8 cellular contexts compared by ENCODE assay signal in the genomic region with DNA sequence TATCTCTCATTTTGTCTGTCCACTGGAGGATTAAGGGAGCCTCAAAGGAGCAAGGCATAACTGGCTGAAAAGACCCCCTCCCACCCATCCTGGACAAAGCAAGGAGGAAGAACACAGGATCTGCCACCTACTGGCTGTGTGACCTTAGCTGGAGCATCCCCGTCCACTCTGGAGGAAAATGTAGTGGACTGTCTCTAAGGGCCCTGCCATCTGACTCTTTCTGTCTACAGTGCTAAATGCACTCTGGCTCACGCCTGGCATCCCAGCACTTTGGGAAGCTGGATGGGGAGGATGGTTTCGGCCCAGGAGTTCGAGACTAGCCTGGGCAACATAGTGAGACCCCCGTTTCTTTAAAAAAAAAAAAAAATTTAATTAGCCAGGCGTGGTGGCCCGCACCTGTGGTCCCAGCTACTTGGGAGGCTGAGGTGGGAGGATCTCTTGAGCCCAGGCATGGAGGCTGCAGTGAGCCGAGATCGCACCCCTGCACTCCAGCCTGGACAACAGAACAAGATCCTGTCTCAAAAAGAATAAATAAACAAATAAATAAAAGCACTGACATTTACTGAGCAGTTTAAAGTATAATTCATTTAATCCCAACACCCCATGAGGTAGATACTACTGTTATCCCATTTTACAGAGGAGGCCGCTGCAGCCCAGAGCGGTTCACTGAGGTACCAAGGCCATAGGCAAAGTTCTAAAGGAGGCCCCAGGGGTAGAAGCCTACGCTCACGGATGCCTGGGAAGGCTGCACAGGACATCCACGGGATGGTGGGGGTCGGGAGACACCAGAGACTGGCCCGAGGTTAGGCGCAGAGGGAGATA. TPM values are rescaled to one million over a fixed set of nuclear protein-coding genes. Genes with fewer than 3 reads are reported as not detected.
DNase-seq lines count a peak whose midpoint lies in the region; ATAC-seq and TF ChIP-seq lines count a peak whose summit lies in the region.

No MANE protein-coding gene starts in this region.

- H3K27ac ChIP-seq in right atrium auricular region (peak overlapping the region; percentile 87 to 91), skeletal muscle tissue (ENCODE audit: low read depth, low read length) (peak overlapping the region; percentile 75)

- POLR2A ChIA-PET in activated CD8-positive, alpha-beta T cell treated with anti-CD3 and anti-CD28 coated beads, Interleukin-2, amount 10 ng/mL, durations not matched to agents 7 days and 5 days (lab: Charles Lee): interaction anchor here (0.7 to 1.7 kb wide), 7 partner anchors 10 to 56 kb away, joined by 3 to 5 read pairs (median 4); no protein-coding TSS in a partner anchor

- peaks cover 5% of the 10 kb centered on the region for H3K36me3 Mint-ChIP-seq in activated naive CD4-positive, alpha-beta T cell treated with anti-CD3 and anti-CD28 coated beads for 36 hours (ENCODE audit: low read depth)
- peaks cover 39% of the 10 kb centered on the region for H3K36me3 Mint-ChIP-seq in activated CD8-positive, alpha-beta T cell treated with anti-CD3 and anti-CD28 coated beads, Interleukin-2, amount 10 ng/mL, durations not matched to agents 7 days and 5 days (ENCODE audit: low read depth)

- peaks cover 47% of the 10 kb centered on the region for H3K4me1 Mint-ChIP-seq in activated naive CD4-positive, alpha-beta T cell treated with anti-CD3 and anti-CD28 coated beads for 36 hours (ENCODE audit: low read depth)
- peaks cover 54% of the 10 kb centered on the region for H3K4me1 Mint-ChIP-seq in activated CD8-positive, alpha-beta T cell treated with anti-CD3 and anti-CD28 coated beads, Interleukin-2, amount 10 ng/mL, durations not matched to agents 7 days and 5 days (ENCODE audit: low read depth)

- peak overlapping the region; percentile 79 to 85 (median 80) for H3K9ac ChIP-seq in skeletal muscle tissue (ENCODE audit: low read depth in 1 of 3, low read length in 3 of 3)

- CTCF ChIA-PET in activated naive CD4-positive, alpha-beta T cell treated with anti-CD3 and anti-CD28 coated beads for 36 hours (lab: Charles Lee): interaction anchor here (0.7 to 1.5 kb wide), 10 partner anchors 8 to 117 kb away, joined by 3 to 7 read pairs (median 3); no protein-coding TSS in a partner anchor
- CTCF ChIA-PET in activated CD8-positive, alpha-beta T cell treated with anti-CD3 and anti-CD28 coated beads, Interleukin-2, amount 10 ng/mL, durations not matched to agents 7 days and 5 days (lab: Charles Lee): interaction anchor here (0.6 to 15.5 kb wide), 5 partner anchors 14 to 42 kb away, joined by 3 to 305 read pairs (median 9); no protein-coding TSS in a partner anchor

- H3K36me3 ChIP-seq in right atrium auricular region: no peaks in the 10 kb centered on the region
- no peaks in the 10 kb centered on the region for H3K36me3 ChIP-seq in skeletal muscle tissue (ENCODE audit: control insufficient read depth in 3 of 3, insufficient read depth in 3 of 3, low read length in 3 of 3)

- peak overlapping the region; percentile 74 to 88 for H3K4me3 ChIP-seq in right atrium auricular region
- peak overlapping the region; percentile 79 to 85 (median 84) for H3K4me3 ChIP-seq in skeletal muscle tissue (ENCODE audit: low read length in 3 of 3)

- H3K4me1 ChIP-seq in right atrium auricular region: peaks cover 0 to 49% of the 10 kb centered on the region in 2 donors
- peaks cover 16 to 33% (median 32%) of the 10 kb centered on the region in 3 donors for H3K4me1 ChIP-seq in skeletal muscle tissue (ENCODE audit: control insufficient read depth in 3 of 3, insufficient read depth in 3 of 3, low read length in 3 of 3)

- peak overlapping the region; percentile 100 for H3K4me3 Mint-ChIP-seq in activated naive CD4-positive, alpha-beta T cell treated with anti-CD3 and anti-CD28 coated beads for 36 hours
- peak overlapping the region; percentile 100 for H3K4me3 Mint-ChIP-seq in activated CD8-positive, alpha-beta T cell treated with anti-CD3 and anti-CD28 coated beads, Interleukin-2, amount 10 ng/mL, durations not matched to agents 7 days and 5 days

- TF ChIP-seq CTCF in right atrium auricular region (IDR thresholded peaks at IDR 0.05) (no peak), GM20000 (IDR thresholded peaks at IDR 0.05; ENCODE audit: extremely low read depth, missing control alignments) (no peak)

- ATAC-seq in activated CD8-positive, alpha-beta T cell treated with anti-CD3 and anti-CD28 coated beads, Interleukin-2, amount 10 ng/mL, durations not matched to agents 7 days and 5 days: peak; percentile 41
- ATAC-seq in HG03045 (IDR thresholded peaks at IDR 0.05; ENCODE audit: unreplicated experiment) (no peak), GM21360 (IDR thresholded peaks at IDR 0.05; ENCODE audit: unreplicated experiment) (no peak)

- no peaks in the 10 kb centered on the region for H3K27me3 Mint-ChIP-seq in activated naive CD4-positive, alpha-beta T cell treated with anti-CD3 and anti-CD28 coated beads for 36 hours (ENCODE audit: low read depth)
- H3K27me3 Mint-ChIP-seq in activated CD8-positive, alpha-beta T cell treated with anti-CD3 and anti-CD28 coated beads, Interleukin-2, amount 10 ng/mL, durations not matched to agents 7 days and 5 days (ENCODE audit: low read depth): no peaks in the 10 kb centered on the region

- intact Hi-C loops in activated naive CD4-positive, alpha-beta T cell treated with anti-CD3 and anti-CD28 coated beads for 36 hours (cut with micrococcal nuclease): loop anchor here (2.0 to 10.0 kb wide), 2 partner anchors 26 to 1082 kb away; partner anchors contain the start of gene PSTPIP1

- H3K27ac Mint-ChIP-seq in activated naive CD4-positive, alpha-beta T cell treated with anti-CD3 and anti-CD28 coated beads for 36 hours: peak overlapping the region; percentile 95
- peak overlapping the region; percentile 94 for H3K27ac Mint-ChIP-seq in activated CD8-positive, alpha-beta T cell treated with anti-CD3 and anti-CD28 coated beads, Interleukin-2, amount 10 ng/mL, durations not matched to agents 7 days and 5 days

- no peaks in the 10 kb centered on the region for H3K9me3 Mint-ChIP-seq in activated naive CD4-positive, alpha-beta T cell treated with anti-CD3 and anti-CD28 coated beads for 36 hours
- H3K9me3 Mint-ChIP-seq in activated CD8-positive, alpha-beta T cell treated with anti-CD3 and anti-CD28 coated beads, Interleukin-2, amount 10 ng/mL, durations not matched to agents 7 days and 5 days (ENCODE audit: insufficient read depth): no peaks in the 10 kb centered on the region

- DNase-seq in activated naive CD4-positive, alpha-beta T cell treated with anti-CD3 and anti-CD28 coated beads for 36 hours: no peak
- DNase-seq in activated naive CD4-positive, alpha-beta T cell treated with Interleukin-2 at 50 U/mL for 16 hours: no peak
- DNase-seq in activated CD8-positive, alpha-beta T cell treated with anti-CD3 and anti-CD28 coated beads, Interleukin-2, amount 10 ng/mL, durations not matched to agents 7 days and 5 days: no peak
- DNase-seq in right atrium auricular region (ENCODE audit: low spot score): no peak
- no peak for DNase-seq in GM20000 (ENCODE audit: low spot score)

- H3K9me3 ChIP-seq in right atrium auricular region (no peaks in the 10 kb centered on the region), skeletal muscle tissue (ENCODE audit: control insufficient read depth in 3 of 3, low read length in 3 of 3) (no peaks in the 10 kb centered on the region)

- H3K27me3 ChIP-seq in right atrium auricular region (no peaks in the 10 kb centered on the region), skeletal muscle tissue (ENCODE audit: control insufficient read depth in 3 of 3, insufficient read depth in 3 of 3, low read length in 3 of 3) (no peaks in the 10 kb centered on the region)

RNA-seq across cellular contexts. Expression of gene TBC1D2B, which starts 1.1 kb away (rescaled TPM):
- total RNA-seq in activated naive CD4-positive, alpha-beta T cell treated with anti-CD3 and anti-CD28 coated beads for 36 hours: 10 to 100 TPM; 57.1 to 60.3 TPM
- 100 to 1,000 TPM; 109 to 119 TPM for total RNA-seq in activated CD8-positive, alpha-beta T cell treated with anti-CD3 and anti-CD28 coated beads, Interleukin-2, amount 10 ng/mL, durations not matched to agents 7 days and 5 days
- total RNA-seq in right atrium auricular region (10 to 100 TPM; 12.5 to 27.7 TPM), skeletal muscle tissue (30.3 TPM)

RNA-seq across cellular contexts. Expression of gene SH2D7, which starts 15.9 kb away (rescaled TPM):
- total RNA-seq in activated naive CD4-positive, alpha-beta T cell treated with anti-CD3 and anti-CD28 coated beads for 36 hours: not detected
- total RNA-seq in activated CD8-positive, alpha-beta T cell treated with anti-CD3 and anti-CD28 coated beads, Interleukin-2, amount 10 ng/mL, durations not matched to agents 7 days and 5 days: under 1 TPM; 0.29 to 0.31 TPM
- not detected for total RNA-seq in right atrium auricular region
- not detected for total RNA-seq in skeletal muscle tissue

RNA-seq across cellular contexts. Expression of gene CIB2, which starts 54.8 kb away (rescaled TPM):
- total RNA-seq in activated naive CD4-positive, alpha-beta T cell treated with anti-CD3 and anti-CD28 coated beads for 36 hours: 1 to 10 TPM; 1.9 to 2.1 TPM
- total RNA-seq in activated CD8-positive, alpha-beta T cell treated with anti-CD3 and anti-CD28 coated beads, Interleukin-2, amount 10 ng/mL, durations not matched to agents 7 days and 5 days: 1 to 10 TPM; 1.4 to 2.2 TPM
- total RNA-seq in right atrium auricular region (10 to 100 TPM; 37.2 to 38.6 TPM), skeletal muscle tissue (6.3 TPM)
